Comparison of ENCODE assay signal across 19 cellular contexts in the genomic region with DNA sequence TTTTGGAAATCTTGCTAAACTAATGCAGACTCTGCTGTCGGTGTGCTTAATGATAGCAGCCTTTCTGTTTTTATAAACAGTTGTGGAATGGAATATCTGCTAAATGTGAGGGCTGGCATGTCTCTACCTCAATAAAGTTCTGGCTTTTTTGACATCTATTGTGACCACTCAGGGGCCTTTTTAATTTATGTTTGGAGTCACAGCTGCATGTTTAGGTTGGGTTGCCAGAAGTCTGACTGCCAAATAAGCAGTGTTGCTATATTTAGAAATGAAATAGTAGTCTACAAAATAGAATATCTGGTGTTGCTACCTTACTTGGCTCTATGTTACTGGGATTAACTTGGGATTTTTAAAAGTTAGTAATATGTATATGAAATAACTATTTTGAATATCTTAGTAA.
"Had no signal": no experiment of that assay in that cellular context is flagged by ENCODE, and none has a peak within 500 bp of the region (broad histone marks: within the 10 kb centered on the region; RNA-seq: fewer than 3 reads in every experiment).

No MANE protein-coding gene starts in this region.

- FAIRE-seq: frontal cortex had no signal

- H3K27me3 ChIP-seq: upper lobe of left lung had no signal

- H3K9me3 ChIP-seq: thoracic aorta, upper lobe of left lung had no signal

- H3K4me1 ChIP-seq: upper lobe of left lung had no signal

- ATAC-seq: activated CD8-positive, alpha-beta memory T cell treated with anti-CD3 and anti-CD28 coated beads, Interleukin-2, amount 10 ng/mL, durations not matched to agents 7 days and 5 days; activated T-helper 17 cell treated with anti-CD3 and anti-CD28 coated beads, Interleukin-2, amount 50 U/mL, for 72 hours; SK-N-SH treated with all-trans-retinoic acid at 6 μM for 48 hours; stimulated activated memory B cell treated with anti-CD40 and anti-IgM and Interleukin-4, amounts not matched to agents 10 μg/mL and 1 μg/mL and 100 μg/mL, for 72 hours; T-cell had no signal

- DNase-seq: activated B cell treated with CpG ODN at 0.5 μM for 24 hours; activated CD4-positive, alpha-beta memory T cell treated with anti-CD3 and anti-CD28 coated beads for 36 hours; activated CD4-positive, alpha-beta T cell treated with anti-CD3 and anti-CD28 coated beads for 4 hours; activated CD8-positive, alpha-beta memory T cell treated with anti-CD3 and anti-CD28 coated beads, Interleukin-2, amount 10 ng/mL, durations not matched to agents 7 days and 5 days; activated naive CD4-positive, alpha-beta T cell treated with Interleukin-2 at 50 U/mL for 16 hours; cortex of kidney; erythroblast; nephron progenitor cell; nucleus accumbens; posterior cingulate gyrus; stimulated activated CD4-positive, alpha-beta T cell treated with anti-CD3 and anti-CD28 coated beads, Interleukin-4, amount 100 ng/mL, for 4 hours; T-cell; upper lobe of left lung had no signal

- H3K36me3 ChIP-seq: thoracic aorta, upper lobe of left lung had no signal

- H3K4me3 ChIP-seq: lung, thoracic aorta, upper lobe of left lung had no signal

- H3K27ac ChIP-seq: thoracic aorta, upper lobe of left lung had no signal
